Comparison of ENCODE assay signal across 1 cellular context in genomic region chr21:37514038-37514665, GRCh38.
TF ChIP-seq lines count a peak whose summit lies in the region.

No MANE protein-coding gene starts in this region.

TF ChIP-seq in HepG2, 621 proteins besides CTCF, POLR2A, EP300 and RAD21 (continued from another document):
- TF ChIP-seq ZHX2 (IDR thresholded peaks at IDR 0.05; ENCODE audit: low read depth) (no peak), ZHX2 (CRISPR knock-in tag; IDR thresholded peaks at IDR 0.05; ENCODE audit: borderline replicate concordance) (no peak), HDAC6 (IDR thresholded peaks at IDR 0.05; ENCODE audit: low read depth, low read length) (no peak), MXD3 (CRISPR knock-in tag; IDR thresholded peaks at IDR 0.05) (no peak), NFE2L1 (CRISPR knock-in tag; IDR thresholded peaks at IDR 0.05; ENCODE audit: borderline replicate concordance) (no peak), EZH2 (conservative IDR thresholded peaks at IDR 0.05; ENCODE audit: low read depth, low read length) (no peak), ZBTB46 (CRISPR knock-in tag; IDR thresholded peaks at IDR 0.05; ENCODE audit: borderline replicate concordance) (no peak), ZNF777 (CRISPR knock-in tag; IDR thresholded peaks at IDR 0.05) (no peak), NFE2L2 (IDR thresholded peaks at IDR 0.05; ENCODE audit: low read length) (peak; percentile 78), ZBTB49 (CRISPR knock-in tag; IDR thresholded peaks at IDR 0.05; ENCODE audit: borderline replicate concordance) (no peak), ZNF224 (CRISPR knock-in tag; IDR thresholded peaks at IDR 0.05) (no peak), ELF4 (CRISPR knock-in tag; IDR thresholded peaks at IDR 0.05; ENCODE audit: borderline replicate concordance) (no peak), KLF13 (CRISPR knock-in tag; IDR thresholded peaks at IDR 0.05) (no peak), SOX6 (IDR thresholded peaks at IDR 0.05) (no peak), SOX6 (CRISPR knock-in tag; IDR thresholded peaks at IDR 0.05) (no peak)
TF ChIP-seq in HepG2: peak in this region for 3.
